ENCODE assay signal across 18 cellular contexts in the genomic region with DNA sequence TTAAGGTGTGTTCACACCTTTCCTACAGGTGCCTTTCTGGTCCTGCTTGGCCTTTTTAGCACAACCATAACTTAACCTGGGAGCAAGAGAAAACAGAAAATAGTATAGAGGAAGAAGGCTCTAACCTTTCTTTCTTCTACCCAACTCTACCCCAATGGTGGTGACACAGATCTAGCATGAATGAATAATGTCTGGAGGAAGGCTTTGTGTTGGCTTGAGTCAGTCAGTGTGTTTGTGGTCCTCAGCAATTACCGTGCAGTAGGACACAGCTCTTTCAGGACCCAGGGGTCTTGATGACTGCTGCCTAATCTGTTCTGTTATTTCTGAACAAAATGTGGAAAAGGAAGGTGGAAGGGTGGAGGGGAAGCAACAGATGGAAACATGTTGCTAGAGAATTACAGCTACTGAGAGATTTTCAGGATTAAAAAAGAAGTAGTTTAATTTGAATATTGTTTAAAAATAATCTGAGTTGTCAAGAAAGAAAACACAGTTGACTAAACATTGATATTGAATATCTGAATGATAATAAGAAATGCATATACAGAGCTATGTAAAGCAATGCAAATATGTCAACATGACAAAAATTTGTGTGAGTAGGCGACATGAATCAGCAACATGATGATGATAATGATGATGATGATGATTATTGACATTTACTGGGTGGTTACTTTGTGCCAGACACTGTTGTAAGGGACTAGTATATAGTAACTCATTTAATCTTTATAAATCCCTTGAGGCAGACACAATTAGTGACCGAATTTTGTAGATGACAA. TPM values are rescaled to one million over a fixed set of nuclear protein-coding genes. Genes with fewer than 3 reads are reported as not detected.
DNase-seq lines count a peak whose midpoint lies in the region; ATAC-seq, FAIRE-seq and TF ChIP-seq lines count a peak whose summit lies in the region.
"Had no signal": no experiment of that assay in that cellular context is flagged by ENCODE, and none has a peak within 500 bp of the region (broad histone marks: within the 10 kb centered on the region; RNA-seq: fewer than 3 reads in every experiment).

No MANE protein-coding gene starts in this region.

- H3K56ac ChIP-seq in H1 (replicated peaks; ENCODE audit: insufficient read length, low read depth, low read length), result no peak overlapping the region

- H3K27ac Mint-ChIP-seq in stimulated activated naive CD8-positive, alpha-beta T cell treated with anti-CD3 and anti-CD28 coated beads, Interleukin-15, amount 100 ng/mL, for 72 hours, result no peak overlapping the region
- H3K27ac Mint-ChIP-seq: CD4-positive, CD25-positive, alpha-beta regulatory T cell; CD8-positive, alpha-beta memory T cell had no signal

- H4K5ac ChIP-seq in H1 (ENCODE audit: insufficient read length, low read depth, low read length), result no peak overlapping the region

- 90% methylated on average over 3 of the region's 3 CpGs; no CpG with 5 or more reads in 1 of the 2 experiments for WGBS in H1 (ENCODE audit: extremely low coverage in 1 of 2, insufficient coverage in 1 of 2, insufficient read length in 1 of 2, insufficient replicate concordance in 2 of 2, low coverage in 1 of 2, low lambda C conversion rate in 2 of 2, missing lambda C conversion rate in 1 of 2), 2 experiments

- H3K27me3 ChIP-seq in PC-3 (ENCODE audit: low read length) (no peaks in the 10 kb centered on the region), H1 (replicated peaks in 1 of 4; ENCODE audit: control insufficient read depth in 3 of 4, extremely low read depth in 1 of 4, insufficient read depth in 3 of 4, low read length in 3 of 4) (no peaks in the 10 kb centered on the region)

- no peak for TF ChIP-seq POLR2A in H1 (IDR thresholded peaks at IDR 0.05; ENCODE audit: control extremely low read depth in 1 of 2, low read depth in 2 of 2, low read length in 2 of 2)

- H2BK12ac ChIP-seq in H1 (ENCODE audit: low read depth, low read length), result no peak overlapping the region

- H3K36me3 ChIP-seq in PC-3 (ENCODE audit: low read depth, low read length) (no peaks in the 10 kb centered on the region), H1 (ENCODE audit: control insufficient read depth in 2 of 4, insufficient read depth in 4 of 4, low read length in 3 of 4) (no peaks in the 10 kb centered on the region)
- H3K36me3 ChIP-seq: BE2C, HAP-1 had no signal

- H2AFZ ChIP-seq in PC-3 (ENCODE audit: low read length) (no peak overlapping the region), H1 (ENCODE audit: low read length) (0 out of 2 replicates have a peak overlapping the region, but pooled peaks have one; percentile 39)

- H3K79me1 ChIP-seq in H1 (ENCODE audit: low read depth, low read length), result no peaks in the 10 kb centered on the region

- TF ChIP-seq CTCF in PC-3 (conservative IDR thresholded peaks at IDR 0.05; ENCODE audit: low read depth, low read length) (no peak), H1 (IDR thresholded peaks at IDR 0.05; ENCODE audit: control extremely low read depth in 1 of 3, insufficient read depth in 1 of 3, low read depth in 1 of 3, low read length in 3 of 3) (no peak)

- H2BK120ac ChIP-seq in H1 (replicated peaks; ENCODE audit: low read depth, low read length), result no peak overlapping the region

- no peaks in the 10 kb centered on the region for H3K9me3 ChIP-seq in PC-3 (ENCODE audit: low read length)
- no peaks in the 10 kb centered on the region for H3K9me3 ChIP-seq in H1 (ENCODE audit: insufficient read depth in 2 of 2, low read depth in 1 of 2, low read length in 1 of 2)
- H3K9me3 ChIP-seq: BE2C, HAP-1 had no signal

- no peak overlapping the region for H2BK15ac ChIP-seq in H1 (ENCODE audit: low read length)

- H3K4me1 Mint-ChIP-seq in stimulated activated naive CD8-positive, alpha-beta T cell treated with anti-CD3 and anti-CD28 coated beads, Interleukin-15, amount 100 ng/mL, for 72 hours, result no peaks in the 10 kb centered on the region
- H3K4me1 Mint-ChIP-seq: CD4-positive, CD25-positive, alpha-beta regulatory T cell; CD8-positive, alpha-beta memory T cell had no signal

- BruUV-seq in PC-3 (replicated peaks; lab: Mats Ljungman, UMichigan), result no TSS peak

- no peak overlapping the region for H3K4ac ChIP-seq in H1 (replicated peaks; ENCODE audit: insufficient read length, low read depth, low read length)

- peaks cover 46% of the 10 kb centered on the region for H3K27me3 Mint-ChIP-seq in stimulated activated naive CD8-positive, alpha-beta T cell treated with anti-CD3 and anti-CD28 coated beads, Interleukin-15, amount 100 ng/mL, for 72 hours
- H3K27me3 Mint-ChIP-seq: CD4-positive, CD25-positive, alpha-beta regulatory T cell had no signal

- TF ChIP-seq RAD21 in H1 (IDR thresholded peaks at IDR 0.05 in 1 of 2, conservative IDR thresholded peaks at IDR 0.05 in 1 of 2; ENCODE audit: low read depth in 2 of 2, low read length in 2 of 2), result no peak

- FAIRE-seq in H1 (lab: Jason Lieb, UNC), result no peak

- no peak for TF ChIP-seq EP300 in H1 (IDR thresholded peaks at IDR 0.05; ENCODE audit: borderline replicate concordance in 1 of 2, low read depth in 2 of 2, low read length in 2 of 2)

- no peak overlapping the region for H3K18ac ChIP-seq in H1 (ENCODE audit: extremely low read depth, low read length)

- CTCF ChIA-PET in PC-3 (lab: Charles Lee), result no interaction called here
- CTCF ChIA-PET in H1 (lab: Charles Lee; ENCODE audit: partially characterized antibody), result interaction anchor here (0.7 to 2.2 kb wide), 13 partner anchors 8 to 1801 kb away, joined by 3 to 12 read pairs (median 5); no protein-coding TSS in a partner anchor

- no peaks in the 10 kb centered on the region for H3F3A ChIP-seq in PC-3 (ENCODE audit: low read length, unreplicated experiment)

- H3K4me3 Mint-ChIP-seq in stimulated activated naive CD8-positive, alpha-beta T cell treated with anti-CD3 and anti-CD28 coated beads, Interleukin-15, amount 100 ng/mL, for 72 hours, result no peak overlapping the region
- H3K4me3 Mint-ChIP-seq: CD4-positive, CD25-positive, alpha-beta regulatory T cell; CD8-positive, alpha-beta memory T cell had no signal

- no peaks in the 10 kb centered on the region for H3K9me3 Mint-ChIP-seq in stimulated activated naive CD8-positive, alpha-beta T cell treated with anti-CD3 and anti-CD28 coated beads, Interleukin-15, amount 100 ng/mL, for 72 hours
- H3K9me3 Mint-ChIP-seq: CD8-positive, alpha-beta memory T cell had no signal

- no peak overlapping the region for H3K23ac ChIP-seq in H1 (ENCODE audit: insufficient read length)

- H3K9ac ChIP-seq in PC-3 (ENCODE audit: low read length) (no peak overlapping the region), H1 (replicated peaks in 1 of 4; ENCODE audit: extremely low read depth in 1 of 4, low read depth in 3 of 4, low read length in 3 of 4) (no peak overlapping the region)

- no peak overlapping the region for H2BK20ac ChIP-seq in H1 (ENCODE audit: low read length)

- no peaks in the 10 kb centered on the region for H3K23me2 ChIP-seq in H1 (ENCODE audit: low read depth, low read length)

- no peak overlapping the region for H2AK5ac ChIP-seq in H1 (ENCODE audit: low read depth, low read length)

- DNase-seq in stimulated activated naive CD8-positive, alpha-beta T cell treated with anti-CD3 and anti-CD28 coated beads, Interleukin-15, Interleukin-2, amounts not matched to agents 100 U/mL and 50 U/mL, for 24 hours, result no peak
- DNase-seq in stimulated activated naive CD8-positive, alpha-beta T cell treated with anti-CD3 and anti-CD28 coated beads, Interleukin-15, amount 100 ng/mL, for 72 hours, result no peak
- DNase-seq in PC-3, result peak; percentile 29
- DNase-seq in H1 (ENCODE audit: low read depth in 1 of 2, low spot score in 2 of 2), result no peak
- DNase-seq in NOMO-1 treated with DMSO at 0.1 percent for 48 hours (lab: John Stamatoyannopoulos, UW; ENCODE audit: unreplicated experiment), result no peak
- no peak for DNase-seq in DMS53 (lab: John Stamatoyannopoulos, UW)
- DNase-seq in 8988T, result no peak
- DNase-seq: ACHN; BE2C; C1 segment of cervical spinal cord; CD4-positive, CD25-positive, alpha-beta regulatory T cell; CD8-positive, alpha-beta memory T cell; COR-L47; DMS 273 treated with DMSO at 0.1 percent for 48 hours; GDM1; GOT3; KG1 had no signal

- no peak overlapping the region for H3K14ac ChIP-seq in H1 (ENCODE audit: insufficient read length)

- no peaks in the 10 kb centered on the region for H3K9me2 ChIP-seq in PC-3 (replicated peaks; ENCODE audit: low read length)

- H2BK5ac ChIP-seq in H1 (ENCODE audit: low read depth, low read length), result no peak overlapping the region

- H4K20me1 ChIP-seq in PC-3 (ENCODE audit: low read length) (no peaks in the 10 kb centered on the region), H1 (replicated peaks in 1 of 2; ENCODE audit: control insufficient read depth in 1 of 2, insufficient read depth in 2 of 2, low read length in 2 of 2) (no peaks in the 10 kb centered on the region)

- ATAC-seq in stimulated activated naive CD8-positive, alpha-beta T cell treated with anti-CD3 and anti-CD28 coated beads, Interleukin-15, Interleukin-2, amounts not matched to agents 100 U/mL and 50 U/mL, for 24 hours, result peak; percentile 49
- ATAC-seq in stimulated activated naive CD8-positive, alpha-beta T cell treated with anti-CD3 and anti-CD28 coated beads, Interleukin-15, amount 100 ng/mL, for 72 hours, result no peak
- ATAC-seq in PC-3, result no peak

- H3K27ac ChIP-seq in PC-3 (ENCODE audit: low read length), result no peak overlapping the region
- no peak overlapping the region for H3K27ac ChIP-seq in H1 (ENCODE audit: low read depth, low read length)

- POLR2A ChIA-PET in PC-3 (lab: Charles Lee; ENCODE audit: unreplicated experiment) (no interaction called here), H1 (lab: Charles Lee; ENCODE audit: partially characterized antibody) (no interaction called here)

- H3K79me2 ChIP-seq in PC-3 (ENCODE audit: low read length) (no peaks in the 10 kb centered on the region), H1 (ENCODE audit: control insufficient read depth in 1 of 2, insufficient read depth in 2 of 2, low read length in 2 of 2) (no peaks in the 10 kb centered on the region)

- no peak overlapping the region for H3K4me3 ChIP-seq in PC-3 (ENCODE audit: low read length)
- no peak overlapping the region for H3K4me3 ChIP-seq in H1 (ENCODE audit: extremely low read depth in 1 of 4, insufficient read depth in 2 of 4, low read depth in 3 of 4, low read length in 4 of 4)
- H3K4me3 ChIP-seq: HAP-1 had no signal

- peaks cover 6% of the 10 kb centered on the region for H3K4me1 ChIP-seq in PC-3 (ENCODE audit: insufficient read depth, low read length)
- no peaks in the 10 kb centered on the region; a peak in 1 of 7 replicates for H3K4me1 ChIP-seq in H1 (replicated peaks in 1 of 4; ENCODE audit: control insufficient read depth in 3 of 4, insufficient read depth in 4 of 4, low read length in 3 of 4)
- H3K4me1 ChIP-seq: BE2C, HAP-1 had no signal

- intact Hi-C loops in PC-3 (cut with micrococcal nuclease), result loop anchor here (1.0 kb wide), 1 partner anchor 44 kb away; no protein-coding TSS in a partner anchor

- H4K8ac ChIP-seq in H1 (ENCODE audit: extremely low read depth, insufficient read depth, low read length), result no peak overlapping the region

- no peak overlapping the region for H3K4me2 ChIP-seq in PC-3 (ENCODE audit: low read length)
- no peak overlapping the region for H3K4me2 ChIP-seq in H1 (ENCODE audit: insufficient read depth in 1 of 2, low read depth in 2 of 2, low read length in 2 of 2)

- no peak overlapping the region for H4K91ac ChIP-seq in H1 (replicated peaks; ENCODE audit: insufficient read length, low read length)

RNA-seq across cellular contexts. Expression of a gene that starts 55.3 kb away (rescaled TPM):
- 27.7 and 44.2 TPM in 2 replicates for total RNA-seq in PC-3 (2014; rRNA removed)
- 41.1 and 42.2 TPM in 2 replicates for total RNA-seq in H1 (2021; fragmentation: NEBNext Ultra II Directional; extraction: Animal tissue kit (Norgen Biotek cat#: 25700))
- 10.9 and 15.7 TPM in 2 replicates for polyA plus RNA-seq in H1 (2011; rRNA removed)
- 23.1 TPM for polyA plus RNA-seq in H1 (2011; cell fraction: cytosol; rRNA removed)
- polyA plus RNA-seq in H1 (2011; cell fraction: nucleus; rRNA removed), result 12.6 TPM
- 23.0 to 38.7 TPM (median 27.1 TPM) in 4 replicates for polyA plus RNA-seq in H1 (2012, experiment 1 of 2)
- 1.9 TPM for polyA plus RNA-seq in H1 (2012, experiment 2 of 2)
- polyA plus RNA-seq in H1 (2013, experiment 1 of 2), result 20.8 TPM
- polyA plus RNA-seq in H1 (2013, experiment 2 of 2), result 21.2 TPM
- polyA minus RNA-seq in H1 (2011; rRNA and poly(A)+ RNA removed), result 18.2 TPM in 2 replicates
- polyA minus RNA-seq in H1 (2011; cell fraction: cytosol; rRNA and poly(A)+ RNA removed), result 24.9 TPM
- 40.3 TPM for polyA minus RNA-seq in H1 (2011; cell fraction: nucleus; rRNA and poly(A)+ RNA removed)

RNA-seq across cellular contexts. Expression of a gene that starts 55.6 kb away (rescaled TPM):
- 2.0 and 3.9 TPM in 2 replicates for total RNA-seq in PC-3 (2014; rRNA removed)
- 4.2 and 6.1 TPM in 2 replicates for total RNA-seq in H1 (2021; fragmentation: NEBNext Ultra II Directional; extraction: Animal tissue kit (Norgen Biotek cat#: 25700))
- polyA plus RNA-seq in H1 (2011; rRNA removed), result 0.64 and 1.2 TPM in 2 replicates
- polyA plus RNA-seq in H1 (2011; cell fraction: cytosol; rRNA removed), result 1.4 TPM
- polyA plus RNA-seq in H1 (2011; cell fraction: nucleus; rRNA removed), result 1.1 TPM
- 1.2 to 3.2 TPM (median 2.4 TPM) in 4 replicates for polyA plus RNA-seq in H1 (2012, experiment 1 of 2)
- 0.39 TPM for polyA plus RNA-seq in H1 (2012, experiment 2 of 2)
- polyA plus RNA-seq in H1 (2013, experiment 1 of 2), result 2.6 TPM
- 2.3 TPM for polyA plus RNA-seq in H1 (2013, experiment 2 of 2)
- polyA minus RNA-seq in H1 (2011; rRNA and poly(A)+ RNA removed), result 5.1 and 6.2 TPM in 2 replicates
- polyA minus RNA-seq in H1 (2011; cell fraction: cytosol; rRNA and poly(A)+ RNA removed), result 0.81 TPM
- polyA minus RNA-seq in H1 (2011; cell fraction: nucleus; rRNA and poly(A)+ RNA removed), result 9.2 TPM
